Comparison of ENCODE assay signal across 1 cellular context in genomic region chr3:72996473-72997333, GRCh38.
A peak's percentile ranks its signal among the peaks of the same experiment; 100 is the strongest.
TF ChIP-seq lines count a peak whose summit lies in the region.

A gene with protein sequence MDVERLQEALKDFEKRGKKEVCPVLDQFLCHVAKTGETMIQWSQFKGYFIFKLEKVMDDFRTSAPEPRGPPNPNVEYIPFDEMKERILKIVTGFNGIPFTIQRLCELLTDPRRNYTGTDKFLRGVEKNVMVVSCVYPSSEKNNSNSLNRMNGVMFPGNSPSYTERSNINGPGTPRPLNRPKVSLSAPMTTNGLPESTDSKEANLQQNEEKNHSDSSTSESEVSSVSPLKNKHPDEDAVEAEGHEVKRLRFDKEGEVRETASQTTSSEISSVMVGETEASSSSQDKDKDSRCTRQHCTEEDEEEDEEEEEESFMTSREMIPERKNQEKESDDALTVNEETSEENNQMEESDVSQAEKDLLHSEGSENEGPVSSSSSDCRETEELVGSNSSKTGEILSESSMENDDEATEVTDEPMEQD (plus strand): TSS chr3:72996811. CDS start chr3:72997038, 227 bp downstream.

TF ChIP-seq in SK-N-SH, 30 proteins besides CTCF, POLR2A, EP300 and RAD21 (continued from another document):
- no peak for TF ChIP-seq ZBTB33 (IDR thresholded peaks at IDR 0.05; ENCODE audit: borderline replicate concordance, low read depth)
- TF ChIP-seq GATA2 (CRISPR knock-in tag; IDR thresholded peaks at IDR 0.05) = no peak
- no peak for TF ChIP-seq EZH2phosphoT487 (IDR thresholded peaks at IDR 0.05; ENCODE audit: borderline replicate concordance, low read depth)
- no peak for TF ChIP-seq ELF1 (IDR thresholded peaks at IDR 0.05)
- peak; percentile 90 for TF ChIP-seq MAX (IDR thresholded peaks at IDR 0.05; ENCODE audit: low read depth)
- no peak for TF ChIP-seq TEAD4 (IDR thresholded peaks at IDR 0.05; ENCODE audit: borderline replicate concordance, insufficient read depth)
- TF ChIP-seq NRF1 (IDR thresholded peaks at IDR 0.05; ENCODE audit: low read depth, low read length) = peak; percentile 81
- TF ChIP-seq YY1 (IDR thresholded peaks at IDR 0.05; ENCODE audit: low read depth) = peak; percentile 81
- TF ChIP-seq POLR2AphosphoS5 (IDR thresholded peaks at IDR 0.05; ENCODE audit: low read depth, low read length) = peak; percentile 84
- 0 out of 2 replicates have a peak, but pooled peaks have one; percentile 22 for TF ChIP-seq SIN3A (IDR thresholded peaks at IDR 0.05; ENCODE audit: borderline replicate concordance, low read depth, low read length)
- TF ChIP-seq JUND (IDR thresholded peaks at IDR 0.05) = no peak
- TF ChIP-seq RCOR1 (IDR thresholded peaks at IDR 0.05; ENCODE audit: low read length) = 0 out of 2 replicates have a peak, but pooled peaks have one; percentile 0
- no peak for TF ChIP-seq RFX5 (IDR thresholded peaks at IDR 0.05; ENCODE audit: low read length)
- TF ChIP-seq GABPA (IDR thresholded peaks at IDR 0.05; ENCODE audit: low read depth) = no peak
- TF ChIP-seq PBX3 (IDR thresholded peaks at IDR 0.05) = no peak
- TF ChIP-seq FOXM1 (IDR thresholded peaks at IDR 0.05; ENCODE audit: low read depth) = no peak
- peak; percentile 84; the same call in 1 of the 2 replicates for TF ChIP-seq MXI1 (IDR thresholded peaks at IDR 0.05; ENCODE audit: low read depth, low read length)
- TF ChIP-seq TAF1 (IDR thresholded peaks at IDR 0.05; ENCODE audit: borderline replicate concordance, low read depth, low read length) = peak; percentile 82
- 0 out of 2 replicates have a peak, but pooled peaks have one; percentile 7 for TF ChIP-seq REST (IDR thresholded peaks at IDR 0.05; ENCODE audit: low read depth, low read length)
- TF ChIP-seq NFIC (IDR thresholded peaks at IDR 0.05; ENCODE audit: borderline replicate concordance) = no peak
- TF ChIP-seq FOXJ3 (CRISPR knock-in tag; IDR thresholded peaks at IDR 0.05) = no peak
- TF ChIP-seq, protein P1, sequence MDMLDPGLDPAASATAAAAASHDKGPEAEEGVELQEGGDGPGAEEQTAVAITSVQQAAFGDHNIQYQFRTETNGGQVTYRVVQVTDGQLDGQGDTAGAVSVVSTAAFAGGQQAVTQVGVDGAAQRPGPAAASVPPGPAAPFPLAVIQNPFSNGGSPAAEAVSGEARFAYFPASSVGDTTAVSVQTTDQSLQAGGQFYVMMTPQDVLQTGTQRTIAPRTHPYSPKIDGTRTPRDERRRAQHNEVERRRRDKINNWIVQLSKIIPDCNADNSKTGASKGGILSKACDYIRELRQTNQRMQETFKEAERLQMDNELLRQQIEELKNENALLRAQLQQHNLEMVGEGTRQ (IDR thresholded peaks at IDR 0.05; ENCODE audit: borderline replicate concordance, low read depth, low read length) = no peak
- peak; percentile 79 for TF ChIP-seq CHD2 (IDR thresholded peaks at IDR 0.05; ENCODE audit: low read length, partially characterized antibody)
